8 cellular contexts compared by ENCODE assay signal in the genomic region with DNA sequence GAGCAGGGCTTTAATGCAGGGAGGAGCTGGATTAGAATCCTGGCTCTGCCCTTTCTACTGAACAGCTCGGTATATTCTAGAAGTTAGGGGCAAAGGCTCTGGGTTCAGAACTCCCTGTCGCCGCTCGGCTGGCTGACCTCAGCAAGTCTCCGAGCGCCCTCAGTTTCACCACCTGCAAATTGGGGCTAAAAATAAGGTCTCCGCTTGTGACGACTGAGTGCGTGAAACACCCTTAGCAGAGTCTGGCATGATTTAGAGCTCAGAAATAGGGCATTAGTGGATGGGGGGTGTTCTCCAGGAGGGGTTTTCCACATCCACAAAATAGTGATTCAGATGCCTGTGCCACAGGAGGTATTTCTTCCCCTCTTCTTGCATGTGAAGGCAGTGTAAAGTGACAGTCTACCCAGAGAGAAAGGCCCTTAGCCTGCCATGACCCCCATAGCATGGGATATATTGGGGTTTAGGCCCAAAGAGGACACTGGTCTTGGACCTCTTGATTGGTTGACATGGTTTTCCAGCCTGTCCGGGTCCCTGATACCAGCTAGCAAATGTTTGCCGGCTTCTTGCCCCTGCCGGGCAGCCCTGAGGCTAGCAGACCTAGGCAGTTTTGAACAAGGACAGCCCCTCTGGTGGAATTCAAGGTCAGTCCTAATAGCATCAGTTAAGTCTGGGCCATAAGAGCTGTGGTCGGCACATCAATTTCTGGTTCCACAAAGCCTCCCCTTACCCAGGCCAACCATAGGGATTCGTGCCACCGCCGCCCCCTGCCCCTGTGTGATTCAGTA. TPM values are rescaled to one million over a fixed set of nuclear protein-coding genes. Genes with fewer than 3 reads are reported as not detected.
DNase-seq lines count a peak whose midpoint lies in the region; ATAC-seq, FAIRE-seq and TF ChIP-seq lines count a peak whose summit lies in the region.

No MANE protein-coding gene starts in this region.

- H2BK20ac ChIP-seq in H1 (ENCODE audit: low read length): no peak overlapping the region

- no peak overlapping the region for H2BK120ac ChIP-seq in H1 (replicated peaks; ENCODE audit: low read depth, low read length)
- H2BK120ac ChIP-seq in neuronal stem cell (ENCODE audit: low read depth, low read length): no peak overlapping the region

- H3K14ac ChIP-seq in H1 (ENCODE audit: insufficient read length) (no peak overlapping the region), neuronal stem cell (ENCODE audit: low read length) (no peak overlapping the region)

- H3K4me3 ChIP-seq in CD4-positive, alpha-beta memory T cell (ENCODE audit: low read length in 2 of 2): peak overlapping the region; percentile 63 to 69
- peak overlapping the region; percentile 63 to 75 (median 69) for H3K4me3 ChIP-seq in H1 (ENCODE audit: extremely low read depth in 1 of 4, insufficient read depth in 2 of 4, low read depth in 3 of 4, low read length in 4 of 4)
- peak overlapping the region; percentile 87 to 93 for H3K4me3 ChIP-seq in neuronal stem cell (ENCODE audit: low read length in 2 of 2)

- peak in 2 of 5 donors; percentile 6 to 57 for DNase-seq in CD4-positive, alpha-beta memory T cell
- DNase-seq in NAMALWA (ENCODE audit: low spot score) (peak; percentile 85), H1 (ENCODE audit: low read depth in 1 of 2, low spot score in 2 of 2) (no peak), neuronal stem cell (ENCODE audit: low spot score) (no peak), HEK293T (ENCODE audit: extremely low spot score) (no peak), DMS53 (lab: John Stamatoyannopoulos, UW) (no peak)

- peak overlapping the region; percentile 77 to 92 (median 84) for H3K4me3 Mint-ChIP-seq in CD4-positive, alpha-beta memory T cell

- H2AK5ac ChIP-seq in H1 (ENCODE audit: low read depth, low read length) (no peak overlapping the region; the same call in 1 of the 2 replicates), neuronal stem cell (ENCODE audit: low read depth, low read length) (no peak overlapping the region)

- H3K18ac ChIP-seq in H1 (ENCODE audit: extremely low read depth, low read length) (no peak overlapping the region), neuronal stem cell (ENCODE audit: low read length) (no peak overlapping the region)

- H3K4me2 ChIP-seq in H1 (ENCODE audit: insufficient read depth in 1 of 2, low read depth in 2 of 2, low read length in 2 of 2): peak overlapping the region; percentile 72 to 73
- H3K4me2 ChIP-seq in neuronal stem cell (ENCODE audit: insufficient read depth, low read length, poor library complexity, severe bottlenecking): peak overlapping the region; percentile 90

- TF ChIP-seq CTCF in H1 (IDR thresholded peaks at IDR 0.05; ENCODE audit: control extremely low read depth in 1 of 3, insufficient read depth in 1 of 3, low read depth in 1 of 3, low read length in 3 of 3): no peak

- peaks cover 6 to 35% of the 10 kb centered on the region in 2 experiments for H4K20me1 ChIP-seq in H1 (replicated peaks in 1 of 2; ENCODE audit: control insufficient read depth in 1 of 2, insufficient read depth in 2 of 2, low read length in 2 of 2)

- H3K4me1 Mint-ChIP-seq in CD4-positive, alpha-beta memory T cell: peaks cover 27 to 59% (median 42%) of the 10 kb centered on the region in 4 donors

- H3K23me2 ChIP-seq in H1 (ENCODE audit: low read depth, low read length): peaks cover 2% of the 10 kb centered on the region; the same call in 1 of the 2 replicates

- H3K9me3 Mint-ChIP-seq in CD4-positive, alpha-beta memory T cell: no peaks in the 10 kb centered on the region

- no peak overlapping the region for H3K23ac ChIP-seq in H1 (ENCODE audit: insufficient read length)
- H3K23ac ChIP-seq in neuronal stem cell (ENCODE audit: low read depth, low read length, poor library complexity): no peak overlapping the region

- no peak overlapping the region; a peak in 1 of 7 replicates for H3K9ac ChIP-seq in H1 (replicated peaks in 1 of 4; ENCODE audit: extremely low read depth in 1 of 4, low read depth in 3 of 4, low read length in 3 of 4)
- no peak overlapping the region for H3K9ac ChIP-seq in neuronal stem cell (ENCODE audit: low read depth, low read length, poor library complexity)

- no peak for TF ChIP-seq EP300 in H1 (IDR thresholded peaks at IDR 0.05; ENCODE audit: borderline replicate concordance in 1 of 2, low read depth in 2 of 2, low read length in 2 of 2)

- no peak overlapping the region for H4K5ac ChIP-seq in H1 (ENCODE audit: insufficient read length, low read depth, low read length)

- H2AFZ ChIP-seq in H1 (ENCODE audit: low read length): no peak overlapping the region
- H2AFZ ChIP-seq in neuronal stem cell (ENCODE audit: low read length): peak overlapping the region; percentile 91

- whole genome bisulfite sequencing in H1 (ENCODE audit: extremely low coverage in 1 of 2, insufficient coverage in 1 of 2, insufficient read length in 1 of 2, insufficient replicate concordance in 2 of 2, low coverage in 1 of 2, low lambda C conversion rate in 2 of 2, missing lambda C conversion rate in 1 of 2), 2 experiments: 81% methylated on average over 15 of the region's 16 CpGs; no CpG with 5 or more reads in 1 of the 2 experiments
- no CpG with 5 or more reads among the region's 16 CpGs for WGBS in neuronal stem cell (ENCODE audit: extremely low coverage in 2 of 2, insufficient read length in 2 of 2, insufficient replicate concordance in 1 of 2), 2 donors

- H4K91ac ChIP-seq in H1 (replicated peaks; ENCODE audit: insufficient read length, low read length) (no peak overlapping the region), neuronal stem cell (ENCODE audit: low read depth, low read length, poor library complexity) (no peak overlapping the region)

- H3K27me3 Mint-ChIP-seq in CD4-positive, alpha-beta memory T cell: no peaks in the 10 kb centered on the region

- ATAC-seq in HG03108 (IDR thresholded peaks at IDR 0.05; ENCODE audit: unreplicated experiment) (no peak), esophagus mucosa (no peak)

- H3K4me1 ChIP-seq in CD4-positive, alpha-beta memory T cell (ENCODE audit: insufficient read depth, low read length): peaks cover 47% of the 10 kb centered on the region
- peaks cover 4 to 13% (median 9%) of the 10 kb centered on the region in 4 experiments for H3K4me1 ChIP-seq in H1 (replicated peaks in 1 of 4; ENCODE audit: control insufficient read depth in 3 of 4, insufficient read depth in 4 of 4, low read length in 3 of 4)
- H3K4me1 ChIP-seq in neuronal stem cell (ENCODE audit: control insufficient read depth in 2 of 2, insufficient read depth in 1 of 2, low read depth in 1 of 2, low read length in 2 of 2): peaks cover 0 to 23% of the 10 kb centered on the region in 2 donors

- H3K4ac ChIP-seq in H1 (replicated peaks; ENCODE audit: insufficient read length, low read depth, low read length): peak overlapping the region; percentile 50
- no peak overlapping the region for H3K4ac ChIP-seq in neuronal stem cell (ENCODE audit: low read length)

- H3K79me1 ChIP-seq in H1 (ENCODE audit: low read depth, low read length) (peaks cover 20% of the 10 kb centered on the region), neuronal stem cell (ENCODE audit: low read depth, low read length) (no peaks in the 10 kb centered on the region)

- no peak for TF ChIP-seq POLR2A in H1 (IDR thresholded peaks at IDR 0.05; ENCODE audit: control extremely low read depth in 1 of 2, low read depth in 2 of 2, low read length in 2 of 2)

- TF ChIP-seq RAD21 in H1 (IDR thresholded peaks at IDR 0.05 in 1 of 2, conservative IDR thresholded peaks at IDR 0.05 in 1 of 2; ENCODE audit: low read depth in 2 of 2, low read length in 2 of 2): no peak

- H3K9me3 ChIP-seq in CD4-positive, alpha-beta memory T cell (ENCODE audit: control insufficient read depth in 1 of 2, low read length in 2 of 2): no peaks in the 10 kb centered on the region
- H3K9me3 ChIP-seq in H1 (ENCODE audit: insufficient read depth in 2 of 2, low read depth in 1 of 2, low read length in 1 of 2) (no peaks in the 10 kb centered on the region), neuronal stem cell (replicated peaks in 1 of 2; ENCODE audit: control insufficient read depth in 2 of 2, insufficient read depth in 1 of 2, low read depth in 1 of 2, low read length in 2 of 2) (no peaks in the 10 kb centered on the region)

- peak overlapping the region; percentile 79 to 90 (median 88) for H3K27ac Mint-ChIP-seq in CD4-positive, alpha-beta memory T cell

- peaks cover 4% of the 10 kb centered on the region in 2 donors for H3K36me3 Mint-ChIP-seq in CD4-positive, alpha-beta memory T cell

- H4K8ac ChIP-seq in H1 (ENCODE audit: extremely low read depth, insufficient read depth, low read length) (no peak overlapping the region; the same call in none of the 2 replicates), neuronal stem cell (ENCODE audit: low read depth, low read length) (no peak overlapping the region)

- CTCF ChIA-PET in CD4-positive, alpha-beta memory T cell (lab: Charles Lee; ENCODE audit: partially characterized antibody): interaction anchor here (0.8 to 3.4 kb wide), 4 partner anchors 64 to 138 kb away, joined by 3 to 22 read pairs (median 9); a partner anchor contains a TSS
- CTCF ChIA-PET in H1 (lab: Charles Lee; ENCODE audit: partially characterized antibody): interaction anchor here (0.6 to 2.2 kb wide), 15 partner anchors 8 to 568 kb away, joined by 3 to 8 read pairs (median 3); no protein-coding TSS in a partner anchor
- CTCF ChIA-PET in HEK293T (lab: Yijun Ruan, JAX): interaction anchor here (1.8 kb wide), 1 partner anchor 121 kb away, joined by 6 read pairs; no protein-coding TSS in a partner anchor

- no peaks in the 10 kb centered on the region for H3K27me3 ChIP-seq in CD4-positive, alpha-beta memory T cell (ENCODE audit: insufficient read depth, low read length)
- H3K27me3 ChIP-seq in H1 (replicated peaks in 1 of 4; ENCODE audit: control insufficient read depth in 3 of 4, extremely low read depth in 1 of 4, insufficient read depth in 3 of 4, low read length in 3 of 4): no peaks in the 10 kb centered on the region
- no peaks in the 10 kb centered on the region for H3K27me3 ChIP-seq in neuronal stem cell (ENCODE audit: control insufficient read depth in 3 of 3, insufficient read depth in 3 of 3, low read depth in 1 of 3, low read length in 3 of 3)

- peaks cover 16 to 52% of the 10 kb centered on the region in 2 experiments for H3K79me2 ChIP-seq in H1 (ENCODE audit: control insufficient read depth in 1 of 2, insufficient read depth in 2 of 2, low read length in 2 of 2)

- H3K36me3 ChIP-seq in CD4-positive, alpha-beta memory T cell (ENCODE audit: insufficient read depth, low read length): no peaks in the 10 kb centered on the region
- H3K36me3 ChIP-seq in H1 (ENCODE audit: control insufficient read depth in 2 of 4, insufficient read depth in 4 of 4, low read length in 3 of 4) (peaks cover 0 to 6% (median under 1%) of the 10 kb centered on the region in 4 experiments; a peak in 2 of 8 replicates), neuronal stem cell (replicated peaks in 1 of 2; ENCODE audit: control insufficient read depth in 2 of 2, insufficient read depth in 2 of 2, low read length in 2 of 2) (peaks cover 3 to 26% of the 10 kb centered on the region in 2 donors)

- no peak for FAIRE-seq in H1 (lab: Jason Lieb, UNC)

- intact Hi-C loops in CD4-positive, alpha-beta memory T cell (cut with micrococcal nuclease): loop anchor here (10.0 kb wide), 1 partner anchor 89 kb away; no protein-coding TSS in a partner anchor

- POLR2A ChIA-PET in CD4-positive, alpha-beta memory T cell (lab: Charles Lee; ENCODE audit: partially characterized antibody): interaction anchor here (1.0 to 9.4 kb wide), 6 partner anchors 28 to 119 kb away, joined by 3 to 114 read pairs (median 12); a partner anchor contains a TSS
- POLR2A ChIA-PET in H1 (lab: Charles Lee; ENCODE audit: partially characterized antibody) (interaction anchor here (1.0 to 4.9 kb wide), 8 partner anchors 8 to 65 kb away, joined by 3 to 42 read pairs (median 4); a partner anchor contains a TSS), HEK293T (lab: Yijun Ruan, JAX) (interaction anchor here (1.0 to 1.5 kb wide), 2 partner anchors 63 to 65 kb away, joined by 4 read pairs; a partner anchor contains a TSS)

- H2BK12ac ChIP-seq in H1 (ENCODE audit: low read depth, low read length) (no peak overlapping the region), neuronal stem cell (ENCODE audit: low read length) (no peak overlapping the region)

- H2BK15ac ChIP-seq in H1 (ENCODE audit: low read length) (no peak overlapping the region), neuronal stem cell (ENCODE audit: low read length) (no peak overlapping the region)

- 0 out of 2 replicates have a peak overlapping the region, but pooled peaks have one; percentile 52 for H2BK5ac ChIP-seq in H1 (ENCODE audit: low read depth, low read length)
- no peak overlapping the region for H2BK5ac ChIP-seq in neuronal stem cell (ENCODE audit: low read length)

- no peak overlapping the region for H3K56ac ChIP-seq in H1 (replicated peaks; ENCODE audit: insufficient read length, low read depth, low read length)

- peak overlapping the region; percentile 82 for H3K27ac ChIP-seq in CD4-positive, alpha-beta memory T cell (ENCODE audit: low read depth, low read length)
- H3K27ac ChIP-seq in H1 (ENCODE audit: low read depth, low read length) (peak overlapping the region; percentile 17; the same call in 1 of the 2 replicates), neuronal stem cell (replicated peaks; ENCODE audit: low read length) (no peak overlapping the region)

RNA-seq across cellular contexts. Expression of a gene that starts 1.4 kb away (rescaled TPM):
- total RNA-seq in CD4-positive, alpha-beta memory T cell: 10 to 100 TPM; 45.8 to 51.0 TPM
- polyA plus RNA-seq in CD4-positive, alpha-beta memory T cell: 10 to 100 TPM; 10.6 to 18.8 TPM
- total RNA-seq in H1 (2021; fragmentation: NEBNext Ultra II Directional; extraction: Animal tissue kit (Norgen Biotek cat#: 25700)): 95.3 and 96.1 TPM in 2 replicates
- 106 and 119 TPM in 2 replicates for polyA plus RNA-seq in H1 (2011; rRNA removed)
- polyA plus RNA-seq in H1 (2011; cell fraction: cytosol; rRNA removed): 98.1 TPM
- 111 TPM for polyA plus RNA-seq in H1 (2011; cell fraction: nucleus; rRNA removed)
- 66.7 to 101 TPM (median 89.0 TPM) in 4 replicates for polyA plus RNA-seq in H1 (2012, experiment 1 of 2)
- polyA plus RNA-seq in H1 (2012, experiment 2 of 2): 62.7 TPM
- polyA plus RNA-seq in H1 (2013, experiment 1 of 2): 77.6 TPM
- polyA plus RNA-seq in H1 (2013, experiment 2 of 2): 91.5 TPM
- polyA minus RNA-seq in H1 (2011; rRNA and poly(A)+ RNA removed): 164 and 223 TPM in 2 replicates
- polyA minus RNA-seq in H1 (2011; cell fraction: cytosol; rRNA and poly(A)+ RNA removed): 56.1 TPM
- polyA minus RNA-seq in H1 (2011; cell fraction: nucleus; rRNA and poly(A)+ RNA removed): 85.4 TPM
- 73.5 TPM for polyA plus RNA-seq in neuronal stem cell (2013, experiment 1 of 2)
- 73.3 TPM for polyA plus RNA-seq in neuronal stem cell (2013, experiment 2 of 2)
- total RNA-seq in esophagus mucosa: 58.3 TPM
